In genomic region chr4:143390764-143391163, GRCh38 we compare ENCODE assay signal across 15 cellular contexts. TPM values are rescaled to one million over a fixed set of nuclear protein-coding genes. Genes with fewer than 3 reads are reported as not detected.
DNase-seq lines count a peak whose midpoint lies in the region; ATAC-seq, FAIRE-seq and TF ChIP-seq lines count a peak whose summit lies in the region.
"Had no signal": no experiment of that assay in that cellular context is flagged by ENCODE, and none has a peak within 500 bp of the region (broad histone marks: within the 10 kb centered on the region; RNA-seq: fewer than 3 reads in every experiment).

No MANE protein-coding gene starts in this region.

- no peak overlapping the region for H3K14ac ChIP-seq in H1 (ENCODE audit: insufficient read length)
- no peak overlapping the region for H3K14ac ChIP-seq in mesenchymal stem cell (ENCODE audit: low read length in 2 of 2)

- H2BK5ac ChIP-seq in H1 (ENCODE audit: low read depth, low read length) (no peak overlapping the region), mesenchymal stem cell (ENCODE audit: low read depth, low read length, poor library complexity, severe bottlenecking) (no peak overlapping the region)

- CTCF ChIA-PET in H1 (lab: Charles Lee; ENCODE audit: partially characterized antibody) = interaction anchor here (0.6 to 2.9 kb wide), 4 partner anchors 8 to 1671 kb away, joined by 3 to 10 read pairs (median 4); no protein-coding TSS in a partner anchor

- WGBS in H1 (ENCODE audit: extremely low coverage in 1 of 2, insufficient coverage in 1 of 2, insufficient read length in 1 of 2, insufficient replicate concordance in 2 of 2, low coverage in 1 of 2, low lambda C conversion rate in 2 of 2, missing lambda C conversion rate in 1 of 2), 2 experiments = 76% methylated on average over 3 of the region's 3 CpGs; no CpG with 5 or more reads in 1 of the 2 experiments
- 95% methylated on average over 3 of the region's 3 CpGs for WGBS in mesenchymal stem cell

- H2BK20ac ChIP-seq in H1 (ENCODE audit: low read length) = no peak overlapping the region

- no peak overlapping the region; the same call in 1 of the 2 replicates for H3K18ac ChIP-seq in H1 (ENCODE audit: extremely low read depth, low read length)
- peak overlapping the region in 1 of 2 experiments; percentile 76 for H3K18ac ChIP-seq in mesenchymal stem cell (ENCODE audit: low read depth in 1 of 2, low read length in 2 of 2)

- H2BK12ac ChIP-seq in H1 (ENCODE audit: low read depth, low read length) = 0 out of 2 replicates have a peak overlapping the region, but pooled peaks have one; percentile 32
- peak overlapping the region in 1 of 2 experiments; percentile 94 for H2BK12ac ChIP-seq in mesenchymal stem cell (ENCODE audit: low read length in 2 of 2)

- no peaks in the 10 kb centered on the region for H3K23me2 ChIP-seq in H1 (ENCODE audit: low read depth, low read length)

- TF ChIP-seq CTCF in right atrium auricular region (IDR thresholded peaks at IDR 0.05) = no peak
- TF ChIP-seq CTCF in H1 (IDR thresholded peaks at IDR 0.05; ENCODE audit: control extremely low read depth in 1 of 3, insufficient read depth in 1 of 3, low read depth in 1 of 3, low read length in 3 of 3) = no peak
- no peak for TF ChIP-seq CTCF in upper lobe of right lung (IDR thresholded peaks at IDR 0.05)
- no peak for TF ChIP-seq CTCF in kidney (IDR thresholded peaks at IDR 0.05; ENCODE audit: borderline replicate concordance, extremely low read depth, insufficient read depth)

- FAIRE-seq in H1 (lab: Jason Lieb, UNC) = no peak
- no peak for FAIRE-seq in kidney (lab: Jason Lieb, UNC)
- FAIRE-seq: A204.1, RCC 7860 had no signal

- H3K79me1 ChIP-seq in H1 (ENCODE audit: low read depth, low read length) (peaks cover 5% of the 10 kb centered on the region; the same call in 1 of the 2 replicates), mesenchymal stem cell (replicated peaks; ENCODE audit: low read length, poor library complexity, severe bottlenecking) (peaks cover 28% of the 10 kb centered on the region)

- no peak overlapping the region; the same call in 1 of the 2 replicates for H2BK15ac ChIP-seq in H1 (ENCODE audit: low read length)
- no peak overlapping the region for H2BK15ac ChIP-seq in mesenchymal stem cell (ENCODE audit: low read depth, poor library complexity, severe bottlenecking)

- H3K4me2 ChIP-seq in H1 (ENCODE audit: insufficient read depth in 1 of 2, low read depth in 2 of 2, low read length in 2 of 2) = 0 out of 4 replicates have a peak overlapping the region, but pooled peaks of 1 of the 2 experiments have one; percentile 7
- no peak overlapping the region for H3K4me2 ChIP-seq in mesenchymal stem cell (ENCODE audit: low read length, poor library complexity, severe bottlenecking)

- no peak for TF ChIP-seq RAD21 in H1 (IDR thresholded peaks at IDR 0.05 in 1 of 2, conservative IDR thresholded peaks at IDR 0.05 in 1 of 2; ENCODE audit: low read depth in 2 of 2, low read length in 2 of 2)

- H3K36me3 ChIP-seq in right atrium auricular region = no peaks in the 10 kb centered on the region
- H3K36me3 ChIP-seq in H1 (ENCODE audit: control insufficient read depth in 2 of 4, insufficient read depth in 4 of 4, low read length in 3 of 4) = no peaks in the 10 kb centered on the region
- H3K36me3 ChIP-seq in mesenchymal stem cell (ENCODE audit: control insufficient read depth in 1 of 2, insufficient read depth in 2 of 2, low read depth in 1 of 2, low read length in 2 of 2) = peaks cover 0 to 1% of the 10 kb centered on the region in 2 experiments
- H3K36me3 ChIP-seq in upper lobe of right lung = no peaks in the 10 kb centered on the region
- no peaks in the 10 kb centered on the region for H3K36me3 ChIP-seq in kidney (ENCODE audit: control insufficient read depth in 1 of 2, insufficient read depth in 2 of 2, low read length in 2 of 2)

- TF ChIP-seq EP300 in H1 (IDR thresholded peaks at IDR 0.05; ENCODE audit: borderline replicate concordance in 1 of 2, low read depth in 2 of 2, low read length in 2 of 2) = no peak

- peak overlapping the region in 1 of 2 donors; percentile 57 for H3K27ac ChIP-seq in right atrium auricular region
- no peak overlapping the region for H3K27ac ChIP-seq in H1 (ENCODE audit: low read depth, low read length)
- no peak overlapping the region for H3K27ac ChIP-seq in mesenchymal stem cell (ENCODE audit: low read length, poor library complexity, severe bottlenecking)
- peak overlapping the region; percentile 21 for H3K27ac ChIP-seq in upper lobe of right lung
- H3K27ac ChIP-seq in kidney (ENCODE audit: low read depth in 2 of 2, low read length in 2 of 2) = peak overlapping the region in 1 of 2 donors; percentile 16

- H3K9ac ChIP-seq in H1 (replicated peaks in 1 of 4; ENCODE audit: extremely low read depth in 1 of 4, low read depth in 3 of 4, low read length in 3 of 4) = no peak overlapping the region
- no peak overlapping the region for H3K9ac ChIP-seq in mesenchymal stem cell (ENCODE audit: low read length)
- no peak overlapping the region for H3K9ac ChIP-seq in kidney (ENCODE audit: low read length in 2 of 2)

- H4K8ac ChIP-seq in H1 (ENCODE audit: extremely low read depth, insufficient read depth, low read length) = no peak overlapping the region
- H4K8ac ChIP-seq in mesenchymal stem cell (ENCODE audit: low read length) = no peak overlapping the region

- H3K4me3 ChIP-seq in right atrium auricular region (no peak overlapping the region), H1 (ENCODE audit: extremely low read depth in 1 of 4, insufficient read depth in 2 of 4, low read depth in 3 of 4, low read length in 4 of 4) (no peak overlapping the region), mesenchymal stem cell (ENCODE audit: insufficient read depth in 1 of 2, low read depth in 1 of 2, low read length in 2 of 2) (no peak overlapping the region), upper lobe of right lung (no peak overlapping the region), kidney (ENCODE audit: low read length in 2 of 2) (no peak overlapping the region)

- H3K9me3 ChIP-seq in right atrium auricular region (no peaks in the 10 kb centered on the region), H1 (ENCODE audit: insufficient read depth in 2 of 2, low read depth in 1 of 2, low read length in 1 of 2) (no peaks in the 10 kb centered on the region), mesenchymal stem cell (ENCODE audit: control insufficient read depth, low read length) (no peaks in the 10 kb centered on the region), upper lobe of right lung (no peaks in the 10 kb centered on the region), kidney (ENCODE audit: control insufficient read depth in 1 of 2, low read length in 2 of 2) (no peaks in the 10 kb centered on the region)

- POLR2A ChIA-PET in H1 (lab: Charles Lee; ENCODE audit: partially characterized antibody) = interaction anchor here (1.1 kb wide), 1 partner anchor 9 kb away, joined by 5 read pairs; no protein-coding TSS in a partner anchor

- no peak for TF ChIP-seq POLR2A in H1 (IDR thresholded peaks at IDR 0.05; ENCODE audit: control extremely low read depth in 1 of 2, low read depth in 2 of 2, low read length in 2 of 2)

- no peak overlapping the region for H4K91ac ChIP-seq in H1 (replicated peaks; ENCODE audit: insufficient read length, low read length)
- H4K91ac ChIP-seq in mesenchymal stem cell (ENCODE audit: low read length) = peak overlapping the region; percentile 0

- ATAC-seq in Right ventricle myocardium inferior (peak; percentile 32), upper lobe of right lung (no peak), GM18520 (IDR thresholded peaks at IDR 0.05; ENCODE audit: unreplicated experiment) (no peak)

- H3K4me1 ChIP-seq in right atrium auricular region (peaks cover 0 to 93% of the 10 kb centered on the region in 2 donors), H1 (replicated peaks in 1 of 4; ENCODE audit: control insufficient read depth in 3 of 4, insufficient read depth in 4 of 4, low read length in 3 of 4) (peaks cover 1 to 5% (median 4%) of the 10 kb centered on the region in 4 experiments; a peak in 4 of 7 replicates), mesenchymal stem cell (ENCODE audit: control insufficient read depth, insufficient read depth, low read depth, low read length) (peaks cover 5% of the 10 kb centered on the region), upper lobe of right lung (peaks cover 58% of the 10 kb centered on the region), kidney (ENCODE audit: control insufficient read depth in 1 of 2, insufficient read depth in 1 of 2, low read depth in 1 of 2, low read length in 2 of 2) (peaks cover 12 to 38% of the 10 kb centered on the region in 2 donors)

- H4K5ac ChIP-seq in H1 (ENCODE audit: insufficient read length, low read depth, low read length) = no peak overlapping the region

- no peak overlapping the region for H3K4ac ChIP-seq in H1 (replicated peaks; ENCODE audit: insufficient read length, low read depth, low read length)
- no peak overlapping the region for H3K4ac ChIP-seq in mesenchymal stem cell (ENCODE audit: low read depth in 1 of 2, low read length in 2 of 2)

- DNase-seq in Right ventricle myocardium inferior (ENCODE audit: missing footprints) (no peak), right atrium auricular region (ENCODE audit: low spot score) (no peak), H1 (ENCODE audit: low read depth in 1 of 2, low spot score in 2 of 2) (no peak), mesenchymal stem cell (no peak), upper lobe of right lung (no peak), kidney (no peak), HT-29 (ENCODE audit: low spot score) (no peak)
- DNase-seq: activated B cell treated with CpG ODN at 0.5 μM for 24 hours; activated naive CD4-positive, alpha-beta T cell treated with anti-CD3 and anti-CD28 coated beads for 36 hours; EL; NCI-H2081 treated with DMSO at 0.1 percent for 48 hours; NCI-H526 had no signal

- H4K20me1 ChIP-seq in H1 (replicated peaks in 1 of 2; ENCODE audit: control insufficient read depth in 1 of 2, insufficient read depth in 2 of 2, low read length in 2 of 2) = no peaks in the 10 kb centered on the region

- H2AK5ac ChIP-seq in H1 (ENCODE audit: low read depth, low read length) (0 out of 2 replicates have a peak overlapping the region, but pooled peaks have one; percentile 24), mesenchymal stem cell (ENCODE audit: low read length, severe bottlenecking) (peak overlapping the region; percentile 53)

- intact Hi-C loops in Right ventricle myocardium inferior (cut with DNase I) = no loop called here
- intact Hi-C loops in upper lobe of right lung (cut with DNase I) = no loop called here
- intact Hi-C loops in kidney (cut with DNase I) = no loop called here

- H2AFZ ChIP-seq in H1 (ENCODE audit: low read length) (no peak overlapping the region), mesenchymal stem cell (ENCODE audit: low read depth, low read length) (no peak overlapping the region)

- no peaks in the 10 kb centered on the region for H3K27me3 ChIP-seq in right atrium auricular region
- no peaks in the 10 kb centered on the region for H3K27me3 ChIP-seq in H1 (replicated peaks in 1 of 4; ENCODE audit: control insufficient read depth in 3 of 4, extremely low read depth in 1 of 4, insufficient read depth in 3 of 4, low read length in 3 of 4)
- no peaks in the 10 kb centered on the region for H3K27me3 ChIP-seq in mesenchymal stem cell (ENCODE audit: control insufficient read depth in 1 of 2, insufficient read depth in 1 of 2, low read length in 2 of 2)
- no peaks in the 10 kb centered on the region for H3K27me3 ChIP-seq in upper lobe of right lung

- no peak overlapping the region for H3K56ac ChIP-seq in H1 (replicated peaks; ENCODE audit: insufficient read length, low read depth, low read length)

- H2BK120ac ChIP-seq in H1 (replicated peaks; ENCODE audit: low read depth, low read length) (peak overlapping the region; percentile 6), mesenchymal stem cell (ENCODE audit: low read depth, low read length) (no peak overlapping the region)

- H3K79me2 ChIP-seq in H1 (ENCODE audit: control insufficient read depth in 1 of 2, insufficient read depth in 2 of 2, low read length in 2 of 2) = 0 out of 4 replicates have a peak, but pooled peaks cover 0 to 10% of the 10 kb centered on the region in 2 experiments

- H3K23ac ChIP-seq in H1 (ENCODE audit: insufficient read length) (no peak overlapping the region), mesenchymal stem cell (ENCODE audit: low read length in 2 of 2) (no peak overlapping the region)

RNA-seq across cellular contexts. Expression of gene GAB1, which starts 54.1 kb away (rescaled TPM):
- total RNA-seq in Right ventricle myocardium inferior (77.4 TPM), right atrium auricular region (10 to 100 TPM; 65.4 to 81.7 TPM), upper lobe of right lung (64.8 TPM), kidney (38.0 TPM)
- 19.1 and 21.3 TPM in 2 replicates for total RNA-seq in H1 (2021; fragmentation: NEBNext Ultra II Directional; extraction: Animal tissue kit (Norgen Biotek cat#: 25700))
- polyA plus RNA-seq in H1 (2011; rRNA removed) (4.9 and 6.8 TPM in 2 replicates), kidney (ENCODE audit: insufficient read depth, low read depth, low replicate concordance) (3.6 TPM)
- 5.8 TPM for polyA plus RNA-seq in H1 (2011; cell fraction: cytosol; rRNA removed)
- polyA plus RNA-seq in H1 (2011; cell fraction: nucleus; rRNA removed) = 8.2 TPM
- 5.6 to 11.7 TPM (median 7.9 TPM) in 4 replicates for polyA plus RNA-seq in H1 (2012, experiment 1 of 2)
- polyA plus RNA-seq in H1 (2012, experiment 2 of 2) = 0.89 TPM
- 10.7 TPM for polyA plus RNA-seq in H1 (2013, experiment 1 of 2)
- polyA plus RNA-seq in H1 (2013, experiment 2 of 2) = 12.0 TPM
- 24.5 and 30.2 TPM in 2 replicates for polyA minus RNA-seq in H1 (2011; rRNA and poly(A)+ RNA removed)
- polyA minus RNA-seq in H1 (2011; cell fraction: cytosol; rRNA and poly(A)+ RNA removed) = 7.3 TPM
- 41.7 TPM for polyA minus RNA-seq in H1 (2011; cell fraction: nucleus; rRNA and poly(A)+ RNA removed)
- 13.3 TPM for polyA plus RNA-seq in mesenchymal stem cell (2013, experiment 1 of 2)
- 13.7 TPM for polyA plus RNA-seq in mesenchymal stem cell (2013, experiment 2 of 2)
- 7.8 and 8.7 TPM in 2 replicates for total RNA-seq in HT-29 (2014; rRNA removed; shearing (Covaris generic))
